In genomic region chr3:35965908-35966307, GRCh38 we compare ENCODE assay signal across 8 cellular contexts.
DNase-seq lines count a peak whose midpoint lies in the region; ATAC-seq and TF ChIP-seq lines count a peak whose summit lies in the region.

No MANE protein-coding gene starts in this region.

- no peak overlapping the region for H3K4me3 ChIP-seq in body of pancreas

- no peaks in the 10 kb centered on the region for H3K9me3 ChIP-seq in body of pancreas

- no peaks in the 10 kb centered on the region for H3K36me3 ChIP-seq in body of pancreas (replicated peaks in 1 of 2; ENCODE audit: insufficient read depth in 1 of 2, low read depth in 2 of 2)

- no peak for TF ChIP-seq POLR2A in body of pancreas (IDR thresholded peaks at IDR 0.05)

- POLR2A ChIA-PET in GM10248 (lab: Yijun Ruan, JAX), result no interaction called here

- H3K27ac ChIP-seq in body of pancreas, result no peak overlapping the region

- no peaks in the 10 kb centered on the region for H3K27me3 ChIP-seq in body of pancreas

- DNase-seq in A172 (ENCODE audit: low spot score) (peak; percentile 62), GM10248 (ENCODE audit: extremely low spot score) (no peak), NCI-H2029 treated with DMSO at 0.1 percent for 48 hours (lab: John Stamatoyannopoulos, UW) (peak; percentile 67), body of pancreas (no peak), lung microvascular endothelial cell (ENCODE audit: low read depth in 2 of 2) (peak; percentile 54 to 60), NCI-H146 treated with DMSO at 0.1 percent for 48 hours (lab: John Stamatoyannopoulos, UW; ENCODE audit: unreplicated experiment) (no peak)
- DNase-seq in NK-92 treated with Interleukin-12 subunit alpha and Interleukin-12 subunit beta, amount 100 ng/mL, for 24 hours (lab: John Stamatoyannopoulos, UW), result no peak

- H3K4me1 ChIP-seq in body of pancreas, result no peaks in the 10 kb centered on the region

- TF ChIP-seq CTCF in GM10248 (IDR thresholded peaks at IDR 0.05; ENCODE audit: control extremely low read depth, extremely low read depth, low read depth, missing control alignments) (peak; percentile 37), body of pancreas (IDR thresholded peaks at IDR 0.05) (peak in 6 of 7 experiments; percentile 27 to 62 (median 56))

- WGBS in body of pancreas, 2 donors, result 6 to 8% methylated on average over 2 of the region's 2 CpGs

- intact Hi-C loops in body of pancreas (cut with DNase I), result no loop called here

- no peak for ATAC-seq in body of pancreas
- no peak for ATAC-seq in HG03460 (IDR thresholded peaks at IDR 0.05; ENCODE audit: unreplicated experiment)

- CTCF ChIA-PET in GM10248 (lab: Yijun Ruan, JAX), result interaction anchor here (0.9 to 2.7 kb wide), 16 partner anchors 9 to 993 kb away, joined by 3 to 15 read pairs (median 5); no protein-coding TSS in a partner anchor

Comparison
In these comparisons a context has a peak if more than half of its experiments do, and no peak if none do; other contexts are left out.
1. DNase-seq: peak in A172 (single experiment), NCI-H2029 treated with DMSO at 0.1 percent for 48 hours (single experiment) and lung microvascular endothelial cell (2 of 2); none in GM10248 (single experiment), body of pancreas (0 of 4), NK-92 treated with Interleukin-12 subunit alpha and Interleukin-12 subunit beta, amount 100 ng/mL, for 24 hours (single experiment) and NCI-H146 treated with DMSO at 0.1 percent for 48 hours (single experiment).